ENCODE assay signal across 1 cellular context in genomic region chr18:49486959-49487710, GRCh38.
TF ChIP-seq lines count a peak whose summit lies in the region.

TSS of gene C18orf32 (minus strand) at chr18:49487234. CDS start at chr18:49483748, 3,486 bp downstream.

TF ChIP-seq in GM12878, 131 proteins besides CTCF, POLR2A, EP300 and RAD21 (continued from another document and continues in another):
- no peak for TF ChIP-seq SMAD1 (IDR thresholded peaks at IDR 0.05; ENCODE audit: low read depth, partially characterized antibody)
- TF ChIP-seq, protein P1, sequence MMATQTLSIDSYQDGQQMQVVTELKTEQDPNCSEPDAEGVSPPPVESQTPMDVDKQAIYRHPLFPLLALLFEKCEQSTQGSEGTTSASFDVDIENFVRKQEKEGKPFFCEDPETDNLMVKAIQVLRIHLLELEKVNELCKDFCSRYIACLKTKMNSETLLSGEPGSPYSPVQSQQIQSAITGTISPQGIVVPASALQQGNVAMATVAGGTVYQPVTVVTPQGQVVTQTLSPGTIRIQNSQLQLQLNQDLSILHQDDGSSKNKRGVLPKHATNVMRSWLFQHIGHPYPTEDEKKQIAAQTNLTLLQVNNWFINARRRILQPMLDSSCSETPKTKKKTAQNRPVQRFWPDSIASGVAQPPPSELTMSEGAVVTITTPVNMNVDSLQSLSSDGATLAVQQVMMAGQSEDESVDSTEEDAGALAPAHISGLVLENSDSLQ (IDR thresholded peaks at IDR 0.05) = peak; percentile 49; the same call in 1 of the 2 replicates
- peak; percentile 71 for TF ChIP-seq E4F1 (IDR thresholded peaks at IDR 0.05; ENCODE audit: borderline replicate concordance, partially characterized antibody)
- no peak for TF ChIP-seq STAT3 (IDR thresholded peaks at IDR 0.05; ENCODE audit: low read depth, low read length)
- peak; percentile 92 for TF ChIP-seq CREB1 (IDR thresholded peaks at IDR 0.05; ENCODE audit: low read depth)
- TF ChIP-seq ELK1 (IDR thresholded peaks at IDR 0.05; ENCODE audit: low read depth, low read length) = peak; percentile 86
- TF ChIP-seq, protein P2, sequence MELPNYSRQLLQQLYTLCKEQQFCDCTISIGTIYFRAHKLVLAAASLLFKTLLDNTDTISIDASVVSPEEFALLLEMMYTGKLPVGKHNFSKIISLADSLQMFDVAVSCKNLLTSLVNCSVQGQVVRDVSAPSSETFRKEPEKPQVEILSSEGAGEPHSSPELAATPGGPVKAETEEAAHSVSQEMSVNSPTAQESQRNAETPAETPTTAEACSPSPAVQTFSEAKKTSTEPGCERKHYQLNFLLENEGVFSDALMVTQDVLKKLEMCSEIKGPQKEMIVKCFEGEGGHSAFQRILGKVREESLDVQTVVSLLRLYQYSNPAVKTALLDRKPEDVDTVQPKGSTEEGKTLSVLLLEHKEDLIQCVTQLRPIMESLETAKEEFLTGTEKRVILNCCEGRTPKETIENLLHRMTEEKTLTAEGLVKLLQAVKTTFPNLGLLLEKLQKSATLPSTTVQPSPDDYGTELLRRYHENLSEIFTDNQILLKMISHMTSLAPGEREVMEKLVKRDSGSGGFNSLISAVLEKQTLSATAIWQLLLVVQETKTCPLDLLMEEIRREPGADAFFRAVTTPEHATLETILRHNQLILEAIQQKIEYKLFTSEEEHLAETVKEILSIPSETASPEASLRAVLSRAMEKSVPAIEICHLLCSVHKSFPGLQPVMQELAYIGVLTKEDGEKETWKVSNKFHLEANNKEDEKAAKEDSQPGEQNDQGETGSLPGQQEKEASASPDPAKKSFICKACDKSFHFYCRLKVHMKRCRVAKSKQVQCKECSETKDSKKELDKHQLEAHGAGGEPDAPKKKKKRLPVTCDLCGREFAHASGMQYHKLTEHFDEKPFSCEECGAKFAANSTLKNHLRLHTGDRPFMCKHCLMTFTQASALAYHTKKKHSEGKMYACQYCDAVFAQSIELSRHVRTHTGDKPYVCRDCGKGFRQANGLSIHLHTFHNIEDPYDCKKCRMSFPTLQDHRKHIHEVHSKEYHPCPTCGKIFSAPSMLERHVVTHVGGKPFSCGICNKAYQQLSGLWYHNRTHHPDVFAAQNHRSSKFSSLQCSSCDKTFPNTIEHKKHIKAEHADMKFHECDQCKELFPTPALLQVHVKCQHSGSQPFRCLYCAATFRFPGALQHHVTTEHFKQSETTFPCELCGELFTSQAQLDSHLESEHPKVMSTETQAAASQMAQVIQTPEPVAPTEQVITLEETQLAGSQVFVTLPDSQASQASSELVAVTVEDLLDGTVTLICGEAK (IDR thresholded peaks at IDR 0.05; ENCODE audit: borderline replicate concordance) = peak; percentile 70; the same call in 1 of the 2 replicates
- TF ChIP-seq, protein P3, sequence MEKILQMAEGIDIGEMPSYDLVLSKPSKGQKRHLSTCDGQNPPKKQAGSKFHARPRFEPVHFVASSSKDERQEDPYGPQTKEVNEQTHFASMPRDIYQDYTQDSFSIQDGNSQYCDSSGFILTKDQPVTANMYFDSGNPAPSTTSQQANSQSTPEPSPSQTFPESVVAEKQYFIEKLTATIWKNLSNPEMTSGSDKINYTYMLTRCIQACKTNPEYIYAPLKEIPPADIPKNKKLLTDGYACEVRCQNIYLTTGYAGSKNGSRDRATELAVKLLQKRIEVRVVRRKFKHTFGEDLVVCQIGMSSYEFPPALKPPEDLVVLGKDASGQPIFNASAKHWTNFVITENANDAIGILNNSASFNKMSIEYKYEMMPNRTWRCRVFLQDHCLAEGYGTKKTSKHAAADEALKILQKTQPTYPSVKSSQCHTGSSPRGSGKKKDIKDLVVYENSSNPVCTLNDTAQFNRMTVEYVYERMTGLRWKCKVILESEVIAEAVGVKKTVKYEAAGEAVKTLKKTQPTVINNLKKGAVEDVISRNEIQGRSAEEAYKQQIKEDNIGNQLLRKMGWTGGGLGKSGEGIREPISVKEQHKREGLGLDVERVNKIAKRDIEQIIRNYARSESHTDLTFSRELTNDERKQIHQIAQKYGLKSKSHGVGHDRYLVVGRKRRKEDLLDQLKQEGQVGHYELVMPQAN (conservative IDR thresholded peaks at IDR 0.05) = peak; percentile 88
- no peak for TF ChIP-seq SIX5 (IDR thresholded peaks at IDR 0.05; ENCODE audit: low read depth, low read length, severe bottlenecking)
- peak; percentile 39; the same call in 1 of the 2 replicates for TF ChIP-seq NR2F1 (conservative IDR thresholded peaks at IDR 0.05)
- TF ChIP-seq ZBTB4 (CRISPR knock-in tag; IDR thresholded peaks at IDR 0.05) = no peak
- TF ChIP-seq CHD4 (IDR thresholded peaks at IDR 0.05) = no peak
- TF ChIP-seq EED (IDR thresholded peaks at IDR 0.05; ENCODE audit: low read depth) = peak; percentile 36; the same call in 1 of the 2 replicates
- TF ChIP-seq ZNF384 (IDR thresholded peaks at IDR 0.05; ENCODE audit: borderline replicate concordance, low read depth, low read length) = no peak
- TF ChIP-seq NR2C2 (IDR thresholded peaks at IDR 0.05; ENCODE audit: borderline replicate concordance, control insufficient read depth, insufficient read length, low read depth) = no peak
- peak; percentile 82; the same call in 1 of the 2 replicates for TF ChIP-seq RB1 (IDR thresholded peaks at IDR 0.05; ENCODE audit: borderline replicate concordance)
- TF ChIP-seq, protein P4, sequence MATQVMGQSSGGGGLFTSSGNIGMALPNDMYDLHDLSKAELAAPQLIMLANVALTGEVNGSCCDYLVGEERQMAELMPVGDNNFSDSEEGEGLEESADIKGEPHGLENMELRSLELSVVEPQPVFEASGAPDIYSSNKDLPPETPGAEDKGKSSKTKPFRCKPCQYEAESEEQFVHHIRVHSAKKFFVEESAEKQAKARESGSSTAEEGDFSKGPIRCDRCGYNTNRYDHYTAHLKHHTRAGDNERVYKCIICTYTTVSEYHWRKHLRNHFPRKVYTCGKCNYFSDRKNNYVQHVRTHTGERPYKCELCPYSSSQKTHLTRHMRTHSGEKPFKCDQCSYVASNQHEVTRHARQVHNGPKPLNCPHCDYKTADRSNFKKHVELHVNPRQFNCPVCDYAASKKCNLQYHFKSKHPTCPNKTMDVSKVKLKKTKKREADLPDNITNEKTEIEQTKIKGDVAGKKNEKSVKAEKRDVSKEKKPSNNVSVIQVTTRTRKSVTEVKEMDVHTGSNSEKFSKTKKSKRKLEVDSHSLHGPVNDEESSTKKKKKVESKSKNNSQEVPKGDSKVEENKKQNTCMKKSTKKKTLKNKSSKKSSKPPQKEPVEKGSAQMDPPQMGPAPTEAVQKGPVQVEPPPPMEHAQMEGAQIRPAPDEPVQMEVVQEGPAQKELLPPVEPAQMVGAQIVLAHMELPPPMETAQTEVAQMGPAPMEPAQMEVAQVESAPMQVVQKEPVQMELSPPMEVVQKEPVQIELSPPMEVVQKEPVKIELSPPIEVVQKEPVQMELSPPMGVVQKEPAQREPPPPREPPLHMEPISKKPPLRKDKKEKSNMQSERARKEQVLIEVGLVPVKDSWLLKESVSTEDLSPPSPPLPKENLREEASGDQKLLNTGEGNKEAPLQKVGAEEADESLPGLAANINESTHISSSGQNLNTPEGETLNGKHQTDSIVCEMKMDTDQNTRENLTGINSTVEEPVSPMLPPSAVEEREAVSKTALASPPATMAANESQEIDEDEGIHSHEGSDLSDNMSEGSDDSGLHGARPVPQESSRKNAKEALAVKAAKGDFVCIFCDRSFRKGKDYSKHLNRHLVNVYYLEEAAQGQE (IDR thresholded peaks at IDR 0.05; ENCODE audit: low read depth, low read length) = no peak
- TF ChIP-seq SMC3 (IDR thresholded peaks at IDR 0.05; ENCODE audit: borderline replicate concordance, low read length) = no peak
- TF ChIP-seq, protein P5, sequence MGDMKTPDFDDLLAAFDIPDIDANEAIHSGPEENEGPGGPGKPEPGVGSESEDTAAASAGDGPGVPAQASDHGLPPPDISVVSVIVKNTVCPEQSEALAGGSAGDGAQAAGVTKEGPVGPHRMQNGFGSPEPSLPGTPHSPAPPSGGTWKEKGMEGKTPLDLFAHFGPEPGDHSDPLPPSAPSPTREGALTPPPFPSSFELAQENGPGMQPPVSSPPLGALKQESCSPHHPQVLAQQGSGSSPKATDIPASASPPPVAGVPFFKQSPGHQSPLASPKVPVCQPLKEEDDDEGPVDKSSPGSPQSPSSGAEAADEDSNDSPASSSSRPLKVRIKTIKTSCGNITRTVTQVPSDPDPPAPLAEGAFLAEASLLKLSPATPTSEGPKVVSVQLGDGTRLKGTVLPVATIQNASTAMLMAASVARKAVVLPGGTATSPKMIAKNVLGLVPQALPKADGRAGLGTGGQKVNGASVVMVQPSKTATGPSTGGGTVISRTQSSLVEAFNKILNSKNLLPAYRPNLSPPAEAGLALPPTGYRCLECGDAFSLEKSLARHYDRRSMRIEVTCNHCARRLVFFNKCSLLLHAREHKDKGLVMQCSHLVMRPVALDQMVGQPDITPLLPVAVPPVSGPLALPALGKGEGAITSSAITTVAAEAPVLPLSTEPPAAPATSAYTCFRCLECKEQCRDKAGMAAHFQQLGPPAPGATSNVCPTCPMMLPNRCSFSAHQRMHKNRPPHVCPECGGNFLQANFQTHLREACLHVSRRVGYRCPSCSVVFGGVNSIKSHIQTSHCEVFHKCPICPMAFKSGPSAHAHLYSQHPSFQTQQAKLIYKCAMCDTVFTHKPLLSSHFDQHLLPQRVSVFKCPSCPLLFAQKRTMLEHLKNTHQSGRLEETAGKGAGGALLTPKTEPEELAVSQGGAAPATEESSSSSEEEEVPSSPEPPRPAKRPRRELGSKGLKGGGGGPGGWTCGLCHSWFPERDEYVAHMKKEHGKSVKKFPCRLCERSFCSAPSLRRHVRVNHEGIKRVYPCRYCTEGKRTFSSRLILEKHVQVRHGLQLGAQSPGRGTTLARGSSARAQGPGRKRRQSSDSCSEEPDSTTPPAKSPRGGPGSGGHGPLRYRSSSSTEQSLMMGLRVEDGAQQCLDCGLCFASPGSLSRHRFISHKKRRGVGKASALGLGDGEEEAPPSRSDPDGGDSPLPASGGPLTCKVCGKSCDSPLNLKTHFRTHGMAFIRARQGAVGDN (IDR thresholded peaks at IDR 0.05) = peak; percentile 99
- TF ChIP-seq, protein P6, sequence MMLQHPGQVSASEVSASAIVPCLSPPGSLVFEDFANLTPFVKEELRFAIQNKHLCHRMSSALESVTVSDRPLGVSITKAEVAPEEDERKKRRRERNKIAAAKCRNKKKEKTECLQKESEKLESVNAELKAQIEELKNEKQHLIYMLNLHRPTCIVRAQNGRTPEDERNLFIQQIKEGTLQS (IDR thresholded peaks at IDR 0.05; ENCODE audit: borderline replicate concordance, extremely low read depth, low read depth, low read length) = no peak
- no peak for TF ChIP-seq NFXL1 (IDR thresholded peaks at IDR 0.05; ENCODE audit: borderline replicate concordance)
- no peak for TF ChIP-seq ZZZ3 (IDR thresholded peaks at IDR 0.05; ENCODE audit: control insufficient read depth, insufficient read length, low read depth)
- TF ChIP-seq, protein P7, sequence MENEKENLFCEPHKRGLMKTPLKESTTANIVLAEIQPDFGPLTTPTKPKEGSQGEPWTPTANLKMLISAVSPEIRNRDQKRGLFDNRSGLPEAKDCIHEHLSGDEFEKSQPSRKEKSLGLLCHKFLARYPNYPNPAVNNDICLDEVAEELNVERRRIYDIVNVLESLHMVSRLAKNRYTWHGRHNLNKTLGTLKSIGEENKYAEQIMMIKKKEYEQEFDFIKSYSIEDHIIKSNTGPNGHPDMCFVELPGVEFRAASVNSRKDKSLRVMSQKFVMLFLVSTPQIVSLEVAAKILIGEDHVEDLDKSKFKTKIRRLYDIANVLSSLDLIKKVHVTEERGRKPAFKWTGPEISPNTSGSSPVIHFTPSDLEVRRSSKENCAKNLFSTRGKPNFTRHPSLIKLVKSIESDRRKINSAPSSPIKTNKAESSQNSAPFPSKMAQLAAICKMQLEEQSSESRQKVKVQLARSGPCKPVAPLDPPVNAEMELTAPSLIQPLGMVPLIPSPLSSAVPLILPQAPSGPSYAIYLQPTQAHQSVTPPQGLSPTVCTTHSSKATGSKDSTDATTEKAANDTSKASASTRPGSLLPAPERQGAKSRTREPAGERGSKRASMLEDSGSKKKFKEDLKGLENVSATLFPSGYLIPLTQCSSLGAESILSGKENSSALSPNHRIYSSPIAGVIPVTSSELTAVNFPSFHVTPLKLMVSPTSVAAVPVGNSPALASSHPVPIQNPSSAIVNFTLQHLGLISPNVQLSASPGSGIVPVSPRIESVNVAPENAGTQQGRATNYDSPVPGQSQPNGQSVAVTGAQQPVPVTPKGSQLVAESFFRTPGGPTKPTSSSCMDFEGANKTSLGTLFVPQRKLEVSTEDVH (IDR thresholded peaks at IDR 0.05; ENCODE audit: low read depth, partially characterized antibody) = peak; percentile 71
